ENCODE assay signal across 23 cellular contexts in the genomic region with DNA sequence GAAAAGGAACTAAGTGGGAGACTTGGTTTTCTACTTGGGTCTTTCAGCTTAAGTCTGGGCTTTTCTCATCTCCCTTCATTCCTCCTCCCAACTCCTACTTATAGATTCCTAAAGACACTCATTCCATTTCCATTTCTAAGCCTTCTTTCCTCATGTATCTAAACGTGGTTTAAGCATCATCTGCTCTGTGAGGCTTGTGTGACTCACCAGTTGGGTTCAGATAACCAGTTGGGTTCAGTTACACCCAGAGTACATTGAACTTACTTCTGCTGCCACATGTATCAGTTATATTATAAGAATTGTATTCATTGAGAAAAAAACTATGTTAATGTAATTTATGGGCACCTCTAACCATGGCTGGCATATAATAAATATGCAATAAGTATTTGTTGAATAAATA.
"Had no signal": no experiment of that assay in that cellular context is flagged by ENCODE, and none has a peak within 500 bp of the region (broad histone marks: within the 10 kb centered on the region; RNA-seq: fewer than 3 reads in every experiment).

No MANE protein-coding gene starts in this region.

- H3K4me3 ChIP-seq: esophagus squamous epithelium, gastrocnemius medialis, heart left ventricle, lower lobe of right lung, pancreas, spleen, stomach, thoracic aorta, upper lobe of right lung had no signal

- FAIRE-seq: islet of Langerhans, pancreas had no signal

- H3K27me3 ChIP-seq: esophagus squamous epithelium, gastrocnemius medialis, heart left ventricle, pancreas, spleen, stomach, upper lobe of right lung had no signal

- H3K36me3 ChIP-seq: esophagus squamous epithelium, gastrocnemius medialis, heart left ventricle, lower lobe of right lung, pancreas, spleen, stomach, thoracic aorta, upper lobe of right lung had no signal

- H3K4me1 ChIP-seq: esophagus squamous epithelium, gastrocnemius medialis, heart left ventricle, lower lobe of right lung, pancreas, spleen, stomach, upper lobe of right lung had no signal

- DNase-seq: activated CD4-positive, alpha-beta T cell treated with anti-CD3 and anti-CD28 coated beads, Interleukin-2, amount 50 U/mL, for 1 hour; activated naive CD4-positive, alpha-beta T cell; activated naive CD8-positive, alpha-beta T cell treated with anti-CD3 and anti-CD28 coated beads, Interleukin-2, amount 10 ng/mL, durations not matched to agents 7 days and 5 days; activated T-cell treated with anti-CD3 and anti-CD28 coated beads for 4 hours; anterior cingulate cortex; cortex of kidney; effector CD4-positive, alpha-beta T cell; esophagus squamous epithelium; gastrocnemius medialis; heart left ventricle; left colon; lower lobe of right lung; midbrain; naive thymus-derived CD4-positive, alpha-beta T cell; pancreas; spleen; stomach; SW 1271; upper lobe of right lung had no signal

- H3K9me3 ChIP-seq: esophagus squamous epithelium, pancreas, stomach, upper lobe of right lung had no signal

- H3K27ac ChIP-seq: esophagus squamous epithelium, gastrocnemius medialis, heart left ventricle, lower lobe of right lung, pancreas, spleen, stomach, thoracic aorta, upper lobe of right lung had no signal

- ATAC-seq: activated CD4-positive, CD25-positive, alpha-beta regulatory T cell treated with anti-CD3 and anti-CD28 coated beads, Interleukin-2, amount 50 U/mL, for 24 hours; gastrocnemius medialis; heart left ventricle; left colon; lower lobe of right lung; naive thymus-derived CD4-positive, alpha-beta T cell; pancreas; sciatic nerve; upper lobe of right lung had no signal
